Comparison of ENCODE assay signal across 10 cellular contexts in the genomic region with DNA sequence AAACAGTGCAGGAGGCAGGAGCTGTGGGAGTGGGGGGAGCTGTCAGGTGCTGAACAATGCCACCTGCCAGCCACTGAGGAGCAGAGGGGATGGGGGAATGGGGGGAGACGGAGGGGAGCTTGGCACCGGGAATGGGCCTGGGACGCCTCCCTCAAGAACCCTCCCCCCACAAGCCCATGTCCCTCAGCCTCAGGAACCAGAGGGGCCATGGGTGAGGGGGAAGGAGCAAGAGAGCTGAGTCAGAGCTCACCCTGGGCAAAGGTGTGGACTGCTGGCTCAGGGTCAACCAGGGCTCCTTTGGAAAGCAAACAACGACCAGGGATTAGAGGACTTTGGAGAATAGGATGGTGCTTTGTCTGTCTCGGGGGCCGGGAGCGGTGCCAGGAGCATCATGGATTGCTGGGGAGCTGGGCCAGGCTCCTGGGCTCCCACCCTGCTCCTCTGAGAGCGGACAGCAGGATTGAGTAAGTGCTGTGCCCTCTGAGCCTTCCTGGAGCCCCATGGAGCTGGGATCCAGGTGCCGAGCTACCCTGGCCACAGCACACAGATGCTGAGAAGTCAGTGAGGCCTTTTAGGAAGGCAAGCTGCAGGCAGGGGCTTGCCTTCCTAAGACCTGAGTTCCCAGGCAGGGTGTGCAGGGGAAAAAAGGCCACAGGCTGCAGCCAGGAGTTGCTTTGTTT. TPM values are rescaled to one million over a fixed set of nuclear protein-coding genes. Genes with fewer than 3 reads are reported as not detected.
DNase-seq lines count a peak whose midpoint lies in the region; ATAC-seq, FAIRE-seq and TF ChIP-seq lines count a peak whose summit lies in the region.
"Not testable (repeated sequence)": the region's sequence is repeated elsewhere in the genome, so short reads cannot be mapped to it uniquely, and the experiment has no call there.
"Had no signal": no experiment of that assay in that cellular context is flagged by ENCODE, and none has a peak within 500 bp of the region (broad histone marks: within the 10 kb centered on the region; RNA-seq: fewer than 3 reads in every experiment).

No MANE protein-coding gene starts in this region.

- not testable (repeated sequence) for BruUV-seq in PC-9 (replicated peaks; lab: Mats Ljungman, UMichigan); HepG2 (replicated peaks; lab: Mats Ljungman, UMichigan)

- H3K27me3 Mint-ChIP-seq in activated naive CD8-positive, alpha-beta T cell, result not testable (repeated sequence)

- H3F3A ChIP-seq in PC-9 (ENCODE audit: insufficient read depth, low read depth), result not testable (repeated sequence)

- peak; percentile 87 for ATAC-seq in HepG2
- not testable (repeated sequence) for ATAC-seq in upper lobe of right lung

- H3K79me2 ChIP-seq in PC-9 (ENCODE audit: low read depth); HepG2 (ENCODE audit: insufficient read depth, low read length): not testable (repeated sequence)

- H3K4me2 ChIP-seq in PC-9, result 0 out of 2 replicates have a peak overlapping the region, but pooled peaks have one; percentile 12
- peak overlapping the region; percentile 38 for H3K4me2 ChIP-seq in HepG2 (ENCODE audit: low read depth, low read length)

- not testable (repeated sequence) for H3K4me1 Mint-ChIP-seq in activated naive CD8-positive, alpha-beta T cell (ENCODE audit: low read depth)

- in situ Hi-C loops in HepG2 (cut with HindIII; ENCODE audit: extremely low pct_ligation_motif_present, low pct_unique_long_range_greater_than_20kb), result loop anchor here (25.0 kb wide), 1 partner anchor 1594 kb away; a partner anchor contains a TSS

- DNase-seq in D341Med (ENCODE audit: low spot score) (peak; percentile 26), NCI-H1105 treated with DMSO at 0.1 percent for 48 hours (lab: John Stamatoyannopoulos, UW) (peak; percentile 92), NCI-H2171 (lab: John Stamatoyannopoulos, UW) (peak; percentile 67), PC-9 (peak in 1 of 2 experiments; percentile 27), esophagus muscularis mucosa (ENCODE audit: extremely low spot score) (peak; percentile 66), HepG2 (ENCODE audit: low spot score) (peak; percentile 98), upper lobe of right lung (peak; percentile 63)

- not testable (repeated sequence) for TF ChIP-seq CTCF in PC-9 (conservative IDR thresholded peaks at IDR 0.05); esophagus muscularis mucosa (IDR thresholded peaks at IDR 0.05); upper lobe of right lung (IDR thresholded peaks at IDR 0.05)
- 0 out of 2 replicates have a peak, but pooled peaks have one; percentile 13 for TF ChIP-seq CTCF in HepG2 (CRISPR knock-in tag; IDR thresholded peaks at IDR 0.05)

- intact Hi-C loops in PC-9 (cut with micrococcal nuclease; ENCODE audit: unreplicated experiment); esophagus muscularis mucosa (cut with DNase I); upper lobe of right lung (cut with DNase I): not testable (repeated sequence)
- intact Hi-C loops in HepG2 (cut with micrococcal nuclease; ENCODE audit: unreplicated experiment), result loop anchor here (10.0 kb wide), 1 partner anchor 47 kb away; a partner anchor contains a TSS

- H3K9me3 ChIP-seq in PC-9 (ENCODE audit: insufficient read depth, low read depth); esophagus muscularis mucosa; HepG2 (ENCODE audit: low read length); upper lobe of right lung: not testable (repeated sequence)

- CTCF ChIA-PET in PC-9 (lab: Charles Lee), result interaction anchor here (0.6 to 0.7 kb wide), 2 partner anchors 49 to 62 kb away, joined by 3 read pairs; no protein-coding TSS in a partner anchor
- CTCF ChIA-PET in HepG2 (lab: Yijun Ruan, JAX; ENCODE audit: low intra/inter-chr PET ratio, low total read pairs), result not testable (repeated sequence)

- not testable (repeated sequence) for H3K36me3 ChIP-seq in PC-9 (ENCODE audit: low read depth); esophagus muscularis mucosa; HepG2 (replicated peaks in 1 of 2; ENCODE audit: control insufficient read depth in 1 of 2, insufficient read depth in 2 of 2, low read length in 2 of 2); upper lobe of right lung

- 0 out of 2 replicates have a peak, but pooled peaks have one; percentile 20 for TF ChIP-seq RAD21 in HepG2 (CRISPR knock-in tag; IDR thresholded peaks at IDR 0.05)

- H3K27ac ChIP-seq in PC-9; esophagus muscularis mucosa (replicated peaks in 1 of 4); upper lobe of right lung: not testable (repeated sequence)
- H3K27ac ChIP-seq in HepG2 (ENCODE audit: extremely low read length, insufficient read depth, low read length), result peak overlapping the region; percentile 48

- H3K4me3 ChIP-seq in PC-9, esophagus muscularis mucosa, upper lobe of right lung: not testable (repeated sequence)
- peak overlapping the region in 1 of 3 experiments; percentile 25; a peak in 2 of 6 replicates for H3K4me3 ChIP-seq in HepG2 (replicated peaks in 1 of 3; ENCODE audit: insufficient read depth in 1 of 3, low read depth in 2 of 3, low read length in 3 of 3)

- H2AFZ ChIP-seq in PC-9; HepG2 (ENCODE audit: low read length): not testable (repeated sequence)

- H3K36me3 Mint-ChIP-seq in activated naive CD8-positive, alpha-beta T cell, result not testable (repeated sequence)

- not testable (repeated sequence) for H3K9ac ChIP-seq in HepG2 (ENCODE audit: insufficient read depth, low read depth, low read length)

- TF ChIP-seq EP300 in esophagus muscularis mucosa (IDR thresholded peaks at IDR 0.05), result not testable (repeated sequence)
- TF ChIP-seq EP300 in HepG2 (IDR thresholded peaks at IDR 0.05; ENCODE audit: low read depth in 2 of 2, low read length in 2 of 2) (peak; percentile 79 to 88; a peak in 2 of 4 replicates), HepG2 (CRISPR knock-in tag; IDR thresholded peaks at IDR 0.05; ENCODE audit: borderline replicate concordance) (peak; percentile 82; the same call in 1 of the 2 replicates)

- peak overlapping the region; percentile 41 for H3K27ac Mint-ChIP-seq in activated naive CD8-positive, alpha-beta T cell

- peak; percentile 83 for FAIRE-seq in HepG2 (lab: Jason Lieb, UNC)

- WGBS in esophagus muscularis mucosa, result 61% methylated on average over 9 of the region's 9 CpGs
- 4% methylated on average over 8 of the region's 9 CpGs for WGBS in HepG2 (ENCODE audit: low lambda C conversion rate)

- H3K27me3 ChIP-seq in PC-9 (ENCODE audit: insufficient read depth, low read depth); esophagus muscularis mucosa; HepG2 (ENCODE audit: control insufficient read depth in 1 of 2, insufficient read depth in 2 of 2, low read length in 2 of 2); upper lobe of right lung: not testable (repeated sequence)

- TF ChIP-seq POLR2A in esophagus muscularis mucosa (IDR thresholded peaks at IDR 0.05; ENCODE audit: low read depth); HepG2 (IDR thresholded peaks at IDR 0.05; ENCODE audit: insufficient read depth in 1 of 2, low read depth in 2 of 2, low read length in 2 of 2): not testable (repeated sequence)

- H4K20me1 ChIP-seq in PC-9 (ENCODE audit: insufficient read depth); HepG2 (ENCODE audit: insufficient read depth, low read length): not testable (repeated sequence)

- H3K9me2 ChIP-seq in PC-9 (ENCODE audit: insufficient read depth), result not testable (repeated sequence)

- not testable (repeated sequence) for H3K9me3 Mint-ChIP-seq in activated naive CD8-positive, alpha-beta T cell (ENCODE audit: low read depth)

- not testable (repeated sequence) for H3K4me3 Mint-ChIP-seq in activated naive CD8-positive, alpha-beta T cell

- POLR2A ChIA-PET in PC-9 (lab: Charles Lee; ENCODE audit: unreplicated experiment), result not testable (repeated sequence)
- POLR2A ChIA-PET in HepG2 (lab: Yijun Ruan, JAX), result interaction anchor here (0.8 to 1.7 kb wide), 6 partner anchors 1578 to 1630 kb away, joined by 3 to 25 read pairs (median 4); a partner anchor contains a TSS

- H3K4me1 ChIP-seq in PC-9 (replicated peaks; ENCODE audit: insufficient read depth) (peaks cover 13% of the 10 kb centered on the region; the same call in 1 of the 2 replicates), HepG2 (ENCODE audit: insufficient read depth, low read length) (peaks cover 60% of the 10 kb centered on the region)
- H3K4me1 ChIP-seq in esophagus muscularis mucosa, upper lobe of right lung: not testable (repeated sequence)

RNA-seq across cellular contexts. Expression of a gene that starts 33.3 kb away (rescaled TPM):
- total RNA-seq in PC-9 (2021) (9.1 and 11.0 TPM in 2 replicates), esophagus muscularis mucosa (1 to 10 TPM; 4.2 to 10.0 (median 8.3) TPM), HepG2 (2016; rRNA removed; fragmentation: Illumina TruSeq; extraction: Trizol) (not detected in 2 replicates), upper lobe of right lung (3.2 TPM)
- total RNA-seq in HepG2 (2016; cell fraction: cytosol; rRNA removed; fragmentation: Illumina TruSeq; extraction: Trizol; ENCODE audit: low read depth), result not detected in 2 replicates
- not detected in 2 replicates for total RNA-seq in HepG2 (2016; cell fraction: insoluble cytoplasmic fraction; rRNA removed; fragmentation: Illumina TruSeq; extraction: Trizol)
- total RNA-seq in HepG2 (2016; cell fraction: membrane; rRNA removed; fragmentation: Illumina TruSeq; extraction: Trizol), result not detected in 2 replicates
- not detected in 2 replicates for total RNA-seq in HepG2 (2016; cell fraction: nucleus; rRNA removed; fragmentation: Illumina TruSeq; extraction: Trizol)
- not detected in 2 replicates for polyA plus RNA-seq in HepG2 (2011; rRNA removed)
- polyA plus RNA-seq in HepG2 (2011; cell fraction: cytosol; rRNA removed), result not detected in 2 replicates
- polyA plus RNA-seq in HepG2 (2011; cell fraction: nucleus; rRNA removed), result not detected in 2 replicates
- polyA plus RNA-seq in HepG2 (2012), result not detected in 2 replicates
- not detected in 2 replicates for polyA plus RNA-seq in HepG2 (2016; cell fraction: cytosol; fragmentation: Illumina TruSeq; extraction: Trizol; ENCODE audit: low read depth)
- not detected in 2 replicates for polyA plus RNA-seq in HepG2 (2016; cell fraction: insoluble cytoplasmic fraction; fragmentation: Illumina TruSeq; extraction: Trizol; ENCODE audit: low read depth)
- polyA plus RNA-seq in HepG2 (2016; cell fraction: membrane; fragmentation: Illumina TruSeq; extraction: Trizol; ENCODE audit: low read depth), result not detected in 2 replicates
- not detected in 2 replicates for polyA plus RNA-seq in HepG2 (2016; cell fraction: nucleus; fragmentation: Illumina TruSeq; extraction: Trizol; ENCODE audit: insufficient read depth, low read depth)
- not detected in 2 replicates for polyA minus RNA-seq in HepG2 (2011; rRNA and poly(A)+ RNA removed; ENCODE audit: low replicate concordance)
- not detected in 2 replicates for polyA minus RNA-seq in HepG2 (2011; cell fraction: cytosol; rRNA and poly(A)+ RNA removed)
- not detected in 2 replicates for polyA minus RNA-seq in HepG2 (2011; cell fraction: nucleus; rRNA and poly(A)+ RNA removed)
- total RNA-seq: neural crest cell, OCI-LY7 had no signal

RNA-seq across cellular contexts. Expression of a gene that starts 48.3 kb away (rescaled TPM):
- total RNA-seq in PC-9 (2021) (0.26 and 0.55 TPM in 2 replicates), esophagus muscularis mucosa (1 to 10 TPM; 2.1 to 6.0 (median 4.0) TPM), HepG2 (2016; rRNA removed; fragmentation: Illumina TruSeq; extraction: Trizol) (not detected in 2 replicates), upper lobe of right lung (0.14 TPM)
- total RNA-seq in HepG2 (2016; cell fraction: cytosol; rRNA removed; fragmentation: Illumina TruSeq; extraction: Trizol; ENCODE audit: low read depth), result not detected in 2 replicates
- not detected in 2 replicates for total RNA-seq in HepG2 (2016; cell fraction: insoluble cytoplasmic fraction; rRNA removed; fragmentation: Illumina TruSeq; extraction: Trizol)
- not detected in 2 replicates for total RNA-seq in HepG2 (2016; cell fraction: membrane; rRNA removed; fragmentation: Illumina TruSeq; extraction: Trizol)
- not detected in 2 replicates for total RNA-seq in HepG2 (2016; cell fraction: nucleus; rRNA removed; fragmentation: Illumina TruSeq; extraction: Trizol)
- polyA plus RNA-seq in HepG2 (2011; rRNA removed), result not detected in 2 replicates
- polyA plus RNA-seq in HepG2 (2011; cell fraction: cytosol; rRNA removed), result not detected in 2 replicates
- 0.10 TPM in 1 of 2 replicates, not detected in the other for polyA plus RNA-seq in HepG2 (2011; cell fraction: nucleus; rRNA removed)
- not detected in 2 replicates for polyA plus RNA-seq in HepG2 (2012)
- not detected in 2 replicates for polyA plus RNA-seq in HepG2 (2016; cell fraction: cytosol; fragmentation: Illumina TruSeq; extraction: Trizol; ENCODE audit: low read depth)
- not detected in 2 replicates for polyA plus RNA-seq in HepG2 (2016; cell fraction: insoluble cytoplasmic fraction; fragmentation: Illumina TruSeq; extraction: Trizol; ENCODE audit: low read depth)
- not detected in 2 replicates for polyA plus RNA-seq in HepG2 (2016; cell fraction: membrane; fragmentation: Illumina TruSeq; extraction: Trizol; ENCODE audit: low read depth)
- polyA plus RNA-seq in HepG2 (2016; cell fraction: nucleus; fragmentation: Illumina TruSeq; extraction: Trizol; ENCODE audit: insufficient read depth, low read depth), result not detected in 2 replicates
- 0.07 TPM in 1 of 2 replicates, not detected in the other for polyA minus RNA-seq in HepG2 (2011; rRNA and poly(A)+ RNA removed; ENCODE audit: low replicate concordance)
- not detected in 2 replicates for polyA minus RNA-seq in HepG2 (2011; cell fraction: cytosol; rRNA and poly(A)+ RNA removed)
- not detected in 2 replicates for polyA minus RNA-seq in HepG2 (2011; cell fraction: nucleus; rRNA and poly(A)+ RNA removed)
